ENCODE assay signal across 7 cellular contexts in genomic region chr9:5031941-5032340, GRCh38. TPM values are rescaled to one million over a fixed set of nuclear protein-coding genes. Genes with fewer than 3 reads are reported as not detected.
DNase-seq lines count a peak whose midpoint lies in the region; ATAC-seq, FAIRE-seq and TF ChIP-seq lines count a peak whose summit lies in the region.
"Not testable (repeated sequence)": the region's sequence is repeated elsewhere in the genome, so short reads cannot be mapped to it uniquely, and the experiment has no call there.

No MANE protein-coding gene starts in this region.

- not testable (repeated sequence) for H3K9me3 ChIP-seq in ES-I3 (ENCODE audit: control insufficient read depth, insufficient read depth, low read length); HUES64 (ENCODE audit: insufficient read depth, low read depth, low read length); K562 (replicated peaks; ENCODE audit: control insufficient read depth, insufficient read depth, low read depth, low read length); iPS-15b (ENCODE audit: control insufficient read depth, insufficient read depth, low read length); kidney (ENCODE audit: control insufficient read depth in 1 of 2, low read length in 2 of 2)

- not testable (repeated sequence) for H3K4me1 ChIP-seq in ES-I3 (ENCODE audit: insufficient read depth, low read length); HUES64 (ENCODE audit: insufficient read depth, low read length); K562 (replicated peaks in 1 of 2; ENCODE audit: control insufficient read depth in 2 of 2, insufficient read depth in 2 of 2, low read length in 2 of 2); iPS-15b (ENCODE audit: control insufficient read depth, insufficient read depth, low read length); kidney (ENCODE audit: control insufficient read depth in 1 of 2, insufficient read depth in 1 of 2, low read depth in 1 of 2, low read length in 2 of 2)

- not testable (repeated sequence) for FAIRE-seq in K562 (lab: Jason Lieb, UNC); kidney (lab: Jason Lieb, UNC)

- WGBS in HUES64 = 92% methylated on average over 19 of the region's 19 CpGs
- 98% methylated on average over 9 of the region's 19 CpGs for WGBS in K562 (ENCODE audit: insufficient coverage, low coverage, missing lambda C conversion rate)

- in situ Hi-C loops in K562 (cut with MboI) = not testable (repeated sequence)

- CTCF ChIA-PET in activated naive CD4-positive, alpha-beta T cell treated with anti-CD3 and anti-CD28 coated beads, Interleukin-2, amount 10 ng/mL, durations not matched to agents 7 days and 5 days (lab: Charles Lee); K562 (lab: Yijun Ruan, JAX; ENCODE audit: low intra/inter-chr PET ratio): not testable (repeated sequence)

- DNase-seq in activated naive CD4-positive, alpha-beta T cell treated with anti-CD3 and anti-CD28 coated beads, Interleukin-2, amount 10 ng/mL, durations not matched to agents 7 days and 5 days; K562 (ENCODE audit: extremely low read depth in 1 of 4, low spot score in 3 of 4); nephron progenitor cell: not testable (repeated sequence)
- DNase-seq in kidney = peak; percentile 45

- H3K27ac ChIP-seq in HUES64 (ENCODE audit: low read depth, low read length); K562 (ENCODE audit: extremely low read depth, low read depth, low read length); kidney (ENCODE audit: low read depth in 2 of 2, low read length in 2 of 2): not testable (repeated sequence)

- not testable (repeated sequence) for TF ChIP-seq CTCF in K562 (IDR thresholded peaks at IDR 0.05 in 2 of 3, conservative IDR thresholded peaks at IDR 0.05 in 1 of 3; ENCODE audit: insufficient read depth in 2 of 3, low read depth in 1 of 3, low read length in 3 of 3); kidney (IDR thresholded peaks at IDR 0.05; ENCODE audit: borderline replicate concordance, extremely low read depth, insufficient read depth); nephron progenitor cell (IDR thresholded peaks at IDR 0.05)

- H3K9me3 Mint-ChIP-seq in activated naive CD4-positive, alpha-beta T cell treated with anti-CD3 and anti-CD28 coated beads, Interleukin-2, amount 10 ng/mL, durations not matched to agents 7 days and 5 days = peaks cover 13% of the 10 kb centered on the region
- peaks cover 44% of the 10 kb centered on the region for H3K9me3 Mint-ChIP-seq in nephron progenitor cell

- not testable (repeated sequence) for ATAC-seq in K562

- H3K4me3 Mint-ChIP-seq in activated naive CD4-positive, alpha-beta T cell treated with anti-CD3 and anti-CD28 coated beads, Interleukin-2, amount 10 ng/mL, durations not matched to agents 7 days and 5 days; nephron progenitor cell: not testable (repeated sequence)

- not testable (repeated sequence) for H3K27me3 Mint-ChIP-seq in activated naive CD4-positive, alpha-beta T cell treated with anti-CD3 and anti-CD28 coated beads, Interleukin-2, amount 10 ng/mL, durations not matched to agents 7 days and 5 days; nephron progenitor cell (ENCODE audit: low read depth, poor library complexity)

- not testable (repeated sequence) for H3K27me3 ChIP-seq in HUES64 (ENCODE audit: insufficient read depth, low read length); K562 (ENCODE audit: control insufficient read depth in 2 of 2, insufficient read depth in 2 of 2, low read length in 2 of 2); iPS-15b (ENCODE audit: control insufficient read depth, insufficient read depth, low read length)

- H3K9ac ChIP-seq in ES-I3 (ENCODE audit: low read depth, low read length) (peak overlapping the region; percentile 15; the same call in 1 of the 2 replicates), HUES64 (ENCODE audit: low read depth, low read length) (peak overlapping the region; percentile 41; the same call in 1 of the 2 replicates)
- H3K9ac ChIP-seq in K562 (ENCODE audit: insufficient read depth in 1 of 2, low read depth in 2 of 2, low read length in 2 of 2); iPS-15b (ENCODE audit: low read depth, low read length); kidney (ENCODE audit: low read length in 2 of 2): not testable (repeated sequence)

- not testable (repeated sequence) for TF ChIP-seq POLR2A in K562 (conservative IDR thresholded peaks at IDR 0.05)

- not testable (repeated sequence) for BruUV-seq in K562 (replicated peaks; lab: Mats Ljungman, UMichigan)

- H3K79me2 ChIP-seq in K562 (ENCODE audit: control insufficient read depth, insufficient read depth, low read length) = peaks cover 10% of the 10 kb centered on the region

- intact Hi-C loops in K562 (cut with micrococcal nuclease); kidney (cut with DNase I): not testable (repeated sequence)

- not testable (repeated sequence) for TF ChIP-seq RAD21 in K562 (CRISPR knock-in tag; conservative IDR thresholded peaks at IDR 0.05 in 1 of 2, IDR thresholded peaks at IDR 0.05 in 1 of 2)

- POLR2A ChIA-PET in K562 (lab: Yijun Ruan, JAX) = not testable (repeated sequence)

- H3K4me3 ChIP-seq in HUES64 (ENCODE audit: low read length) = peak overlapping the region; percentile 25; the same call in 1 of the 2 replicates
- H3K4me3 ChIP-seq in K562; kidney (ENCODE audit: low read length in 2 of 2): not testable (repeated sequence)
- H3K4me3 ChIP-seq in iPS-15b (ENCODE audit: low read depth, low read length) = peak overlapping the region; percentile 43

- H3K36me3 Mint-ChIP-seq in activated naive CD4-positive, alpha-beta T cell treated with anti-CD3 and anti-CD28 coated beads, Interleukin-2, amount 10 ng/mL, durations not matched to agents 7 days and 5 days = peaks cover 77% of the 10 kb centered on the region
- H3K36me3 Mint-ChIP-seq in nephron progenitor cell (ENCODE audit: low read depth) = peaks cover 33% of the 10 kb centered on the region

- H3K27ac Mint-ChIP-seq in activated naive CD4-positive, alpha-beta T cell treated with anti-CD3 and anti-CD28 coated beads, Interleukin-2, amount 10 ng/mL, durations not matched to agents 7 days and 5 days = peak overlapping the region; percentile 21
- peak overlapping the region; percentile 52 for H3K27ac Mint-ChIP-seq in nephron progenitor cell

- TF ChIP-seq EP300 in K562 (IDR thresholded peaks at IDR 0.05; ENCODE audit: low read length) = not testable (repeated sequence)

- not testable (repeated sequence) for H3K4me2 ChIP-seq in K562 (ENCODE audit: insufficient read depth, low read length)

- not testable (repeated sequence) for H2AFZ ChIP-seq in K562 (ENCODE audit: low read depth, low read length)

- not testable (repeated sequence) for H3K9me1 ChIP-seq in K562 (ENCODE audit: control insufficient read depth, insufficient read depth, low read length)

- H3K36me3 ChIP-seq in ES-I3 (ENCODE audit: insufficient read depth, low read length); HUES64 (ENCODE audit: insufficient read depth, low read length); iPS-15b (ENCODE audit: control insufficient read depth, insufficient read depth, low read length); kidney (ENCODE audit: control insufficient read depth in 1 of 2, insufficient read depth in 2 of 2, low read length in 2 of 2): not testable (repeated sequence)
- H3K36me3 ChIP-seq in K562 (ENCODE audit: control insufficient read depth, insufficient read depth, low read length) = peaks cover 49% of the 10 kb centered on the region

- H4K20me1 ChIP-seq in K562 (replicated peaks; ENCODE audit: control insufficient read depth, insufficient read depth, low read length) = not testable (repeated sequence)

- peaks cover 23% of the 10 kb centered on the region for H3K4me1 Mint-ChIP-seq in activated naive CD4-positive, alpha-beta T cell treated with anti-CD3 and anti-CD28 coated beads, Interleukin-2, amount 10 ng/mL, durations not matched to agents 7 days and 5 days
- H3K4me1 Mint-ChIP-seq in nephron progenitor cell = not testable (repeated sequence)

RNA-seq across cellular contexts. Expression of gene JAK2, which starts 46.9 kb away (rescaled TPM):
- polyA plus RNA-seq in HUES64 (2013, experiment 1 of 2) = 1.7 TPM
- polyA plus RNA-seq in HUES64 (2013, experiment 2 of 2) = 1.7 TPM
- 47.2 and 144 TPM in 2 replicates for total RNA-seq in K562 (2011; cell fraction: chromatin; rRNA removed; ENCODE audit: low replicate concordance)
- total RNA-seq in K562 (2011; cell fraction: nucleolus; rRNA removed) = 15.7 and 20.1 TPM in 2 replicates
- total RNA-seq in K562 (2011; cell fraction: nucleoplasm; rRNA removed) = 35.0 and 35.2 TPM in 2 replicates
- total RNA-seq in K562 (2014; rRNA removed) (10.1 and 10.6 TPM in 2 replicates), K562 (2014; rRNA removed; fragmentation: Illumina TruSeq; extraction: Trizol) (21.4 and 23.8 TPM in 2 replicates), K562 (2015; rRNA removed; fragmentation: Illumina TruSeq; extraction: Trizol) (20.7 and 21.5 TPM in 2 replicates), K562 (2021) (16.5 and 18.5 TPM in 2 replicates), kidney (23.3 TPM)
- polyA plus RNA-seq in K562 (2011; rRNA removed) (21.4 and 23.4 TPM in 2 replicates), K562 (2014; fragmentation: Illumina TruSeq; extraction: Trizol) (12.7 and 15.3 TPM in 2 replicates), K562 (2014; fragmentation: Nextera tagmentation; extraction: Ambion mirVana) (1 to 10 TPM; 4.7 to 5.1 TPM), K562 (2014; rRNA removed) (9.8 and 13.4 TPM in 2 replicates), kidney (ENCODE audit: insufficient read depth, low read depth, low replicate concordance) (4.5 TPM)
- 3.8 and 11.2 TPM in 2 replicates for polyA plus RNA-seq in K562 (2011; cell fraction: cytosol; rRNA removed)
- 16.9 and 26.8 TPM in 2 replicates for polyA plus RNA-seq in K562 (2011; cell fraction: nucleus; rRNA removed)
- 10.4 and 11.5 TPM in 2 replicates for polyA plus RNA-seq in K562 (2012)
- 70.6 and 91.4 TPM in 2 replicates for polyA minus RNA-seq in K562 (2011; rRNA and poly(A)+ RNA removed)
- 13.9 and 19.0 TPM in 2 replicates for polyA minus RNA-seq in K562 (2011; cell fraction: cytosol; rRNA and poly(A)+ RNA removed)
- polyA minus RNA-seq in K562 (2011; cell fraction: nucleus; rRNA and poly(A)+ RNA removed) = 34.7 and 74.5 TPM in 2 replicates
